Comparison of ENCODE assay signal across 26 cellular contexts in the genomic region with DNA sequence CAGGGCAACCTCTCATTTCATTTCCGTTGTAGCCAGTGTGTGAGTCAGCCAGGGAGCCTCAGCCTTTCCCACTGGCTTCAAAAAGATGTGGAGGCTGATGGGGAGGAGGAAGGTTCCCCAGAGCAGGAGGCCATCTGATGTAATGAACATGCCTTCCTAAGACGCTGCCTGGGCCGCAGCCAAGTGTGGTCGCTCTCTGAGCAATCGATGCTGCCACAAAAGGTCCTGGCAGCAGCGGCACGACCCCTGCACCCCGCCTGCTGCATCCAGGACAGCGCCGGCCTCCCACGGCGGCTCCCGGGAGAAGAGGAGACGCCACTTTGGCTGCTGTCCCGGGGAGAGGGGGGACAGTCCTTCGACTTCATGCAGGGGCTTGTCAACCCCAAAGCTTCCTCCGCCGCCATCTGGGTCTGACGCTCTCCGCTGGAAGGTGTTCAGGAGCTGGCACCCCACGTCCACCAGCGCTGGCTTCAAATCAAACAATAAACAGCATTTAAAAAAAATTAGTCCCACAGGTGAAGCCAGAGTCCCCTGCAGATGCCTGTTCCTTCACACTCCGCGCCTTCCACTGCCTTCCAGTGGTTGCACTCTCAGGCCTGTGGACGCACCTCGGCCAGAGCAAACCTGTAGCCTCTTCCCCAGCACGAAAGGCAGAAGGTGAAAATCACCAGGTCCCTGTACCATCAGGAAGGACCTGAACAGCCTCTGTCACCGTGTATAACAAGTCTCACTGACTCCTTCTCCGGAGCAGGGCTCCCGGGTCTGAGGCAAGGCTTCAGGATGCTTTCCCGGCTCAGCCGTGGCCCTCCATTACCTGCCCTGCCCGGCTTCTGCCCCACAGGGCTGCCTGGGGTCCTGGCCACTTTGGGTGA.
DNase-seq lines count a peak whose midpoint lies in the region; ATAC-seq, FAIRE-seq and TF ChIP-seq lines count a peak whose summit lies in the region.
"Had no signal": no experiment of that assay in that cellular context is flagged by ENCODE, and none has a peak within 500 bp of the region (broad histone marks: within the 10 kb centered on the region; RNA-seq: fewer than 3 reads in every experiment).

No MANE protein-coding gene starts in this region.

- no peak for FAIRE-seq in H1 (lab: Jason Lieb, UNC)

- no peak overlapping the region for H2BK15ac ChIP-seq in H1 (ENCODE audit: low read length)

- H3K4me1 ChIP-seq in H1 (replicated peaks in 1 of 4; ENCODE audit: control insufficient read depth in 3 of 4, insufficient read depth in 4 of 4, low read length in 3 of 4) (no peaks in the 10 kb centered on the region), spleen (no peaks in the 10 kb centered on the region)
- H3K4me1 ChIP-seq: thyroid gland had no signal

- no peak overlapping the region for H2AFZ ChIP-seq in H1 (ENCODE audit: low read length)

- no peak for TF ChIP-seq RAD21 in H1 (IDR thresholded peaks at IDR 0.05 in 1 of 2, conservative IDR thresholded peaks at IDR 0.05 in 1 of 2; ENCODE audit: low read depth in 2 of 2, low read length in 2 of 2)

- no peak overlapping the region for H3K56ac ChIP-seq in H1 (replicated peaks; ENCODE audit: insufficient read length, low read depth, low read length)

- H3K23ac ChIP-seq in H1 (ENCODE audit: insufficient read length): no peak overlapping the region

- H3K9me3 ChIP-seq in H1 (ENCODE audit: insufficient read depth in 2 of 2, low read depth in 1 of 2, low read length in 1 of 2): no peaks in the 10 kb centered on the region
- H3K9me3 ChIP-seq in spleen: peaks cover 0 to 1% (median 0%) of the 10 kb centered on the region in 8 donors
- H3K9me3 ChIP-seq: SK-N-SH, thyroid gland had no signal

- no peak overlapping the region for H3K18ac ChIP-seq in H1 (ENCODE audit: extremely low read depth, low read length)

- TF ChIP-seq POLR2A in NB4 (IDR thresholded peaks at IDR 0.05; ENCODE audit: extremely low read depth, insufficient read length) (no peak), H1 (IDR thresholded peaks at IDR 0.05; ENCODE audit: control extremely low read depth in 1 of 2, low read depth in 2 of 2, low read length in 2 of 2) (no peak), spleen (IDR thresholded peaks at IDR 0.05) (no peak)

- H3K4ac ChIP-seq in H1 (replicated peaks; ENCODE audit: insufficient read length, low read depth, low read length): no peak overlapping the region

- H3K36me3 ChIP-seq in H1 (ENCODE audit: control insufficient read depth in 2 of 4, insufficient read depth in 4 of 4, low read length in 3 of 4): no peaks in the 10 kb centered on the region
- no peaks in the 10 kb centered on the region for H3K36me3 ChIP-seq in spleen
- H3K36me3 ChIP-seq: thyroid gland had no signal

- TF ChIP-seq CTCF in NB4 (IDR thresholded peaks at IDR 0.05; ENCODE audit: low read depth, low read length): no peak
- no peak for TF ChIP-seq CTCF in H1 (IDR thresholded peaks at IDR 0.05; ENCODE audit: control extremely low read depth in 1 of 3, insufficient read depth in 1 of 3, low read depth in 1 of 3, low read length in 3 of 3)
- no peak for TF ChIP-seq CTCF in spleen (IDR thresholded peaks at IDR 0.05 in 8 of 11, conservative IDR thresholded peaks at IDR 0.05 in 3 of 11)

- DNase-seq in DMS 273 (lab: John Stamatoyannopoulos, UW; ENCODE audit: unreplicated experiment) (peak; percentile 33), DMS 273 treated with DMSO at 0.1 percent for 48 hours (lab: John Stamatoyannopoulos, UW) (no peak), NB4 (ENCODE audit: low read depth) (peak; percentile 6), H1 (ENCODE audit: low read depth in 1 of 2, low spot score in 2 of 2) (no peak), spleen (peak; percentile 73), NCI-H2081 (lab: John Stamatoyannopoulos, UW) (no peak), retina (no peak)
- DNase-seq: activated CD4-positive, alpha-beta T cell treated with anti-CD3 and anti-CD28 coated beads for 4 hours; activated naive CD8-positive, alpha-beta T cell treated with anti-CD3 and anti-CD28 coated beads, Interleukin-2, amount 50 U/mL, for 24 hours; cerebellar nuclear complex; DMS79; GOT3; KG1; naive B cell; NCI-H1930; NCI-H345; NCI-H82; occipital lobe; SK-N-SH; stimulated activated CD4-positive, alpha-beta T cell treated with anti-CD3 and anti-CD28 coated beads, Interleukin-12 subunit alpha, Interleukin-12 subunit beta, amount 100 ng/mL, for 4 hours; stimulated activated naive CD8-positive, alpha-beta T cell treated with anti-CD3 and anti-CD28 coated beads, Interleukin-15, Interleukin-2, amounts not matched to agents 100 U/mL and 50 U/mL, for 24 hours; T-helper 17 cell; thyroid gland had no signal

- intact Hi-C loops in spleen (cut with DNase I; ENCODE audit: low total_unique reads): no loop called here

- no peak overlapping the region for H2BK20ac ChIP-seq in H1 (ENCODE audit: low read length)

- H4K5ac ChIP-seq in H1 (ENCODE audit: insufficient read length, low read depth, low read length): no peak overlapping the region

- POLR2A ChIA-PET in H1 (lab: Charles Lee; ENCODE audit: partially characterized antibody): no interaction called here

- H2BK12ac ChIP-seq in H1 (ENCODE audit: low read depth, low read length): no peak overlapping the region

- H3K27me3 ChIP-seq in H1 (replicated peaks in 1 of 4; ENCODE audit: control insufficient read depth in 3 of 4, extremely low read depth in 1 of 4, insufficient read depth in 3 of 4, low read length in 3 of 4) (no peaks in the 10 kb centered on the region; a peak in 2 of 7 replicates), spleen (replicated peaks in 1 of 7) (peaks cover 0 to 31% (median 0%) of the 10 kb centered on the region in 7 donors)
- H3K27me3 ChIP-seq: thyroid gland had no signal

- no peaks in the 10 kb centered on the region for H3K79me1 ChIP-seq in H1 (ENCODE audit: low read depth, low read length)

- H3K27ac ChIP-seq in H1 (ENCODE audit: low read depth, low read length) (no peak overlapping the region), spleen (no peak overlapping the region)
- H3K27ac ChIP-seq: 22Rv1, thyroid gland had no signal

- no peak overlapping the region for H3K14ac ChIP-seq in H1 (ENCODE audit: insufficient read length)

- 92% methylated on average over 27 of the region's 33 CpGs; no CpG with 5 or more reads in 1 of the 2 experiments for WGBS in H1 (ENCODE audit: extremely low coverage in 1 of 2, insufficient coverage in 1 of 2, insufficient read length in 1 of 2, insufficient replicate concordance in 2 of 2, low coverage in 1 of 2, low lambda C conversion rate in 2 of 2, missing lambda C conversion rate in 1 of 2), 2 experiments
- 74 to 89% (median 80%) methylated on average over 25 to 33 of the region's 33 CpGs for WGBS in spleen, 5 donors

- no peak overlapping the region for H3K9ac ChIP-seq in H1 (replicated peaks in 1 of 4; ENCODE audit: extremely low read depth in 1 of 4, low read depth in 3 of 4, low read length in 3 of 4)
- H3K9ac ChIP-seq: SK-N-SH had no signal

- no peak overlapping the region for H4K91ac ChIP-seq in H1 (replicated peaks; ENCODE audit: insufficient read length, low read length)

- no peak overlapping the region for H2BK120ac ChIP-seq in H1 (replicated peaks; ENCODE audit: low read depth, low read length)

- no peaks in the 10 kb centered on the region for H3K23me2 ChIP-seq in H1 (ENCODE audit: low read depth, low read length)

- H4K20me1 ChIP-seq in H1 (replicated peaks in 1 of 2; ENCODE audit: control insufficient read depth in 1 of 2, insufficient read depth in 2 of 2, low read length in 2 of 2): no peaks in the 10 kb centered on the region

- no peaks in the 10 kb centered on the region for H3K79me2 ChIP-seq in H1 (ENCODE audit: control insufficient read depth in 1 of 2, insufficient read depth in 2 of 2, low read length in 2 of 2)

- ATAC-seq in HG03039 (IDR thresholded peaks at IDR 0.05; ENCODE audit: unreplicated experiment): no peak
- ATAC-seq: activated naive CD8-positive, alpha-beta T cell treated with anti-CD3 and anti-CD28 coated beads, Interleukin-2, amount 50 U/mL, for 24 hours; CD8-positive, alpha-beta T cell; stimulated activated naive CD8-positive, alpha-beta T cell treated with anti-CD3 and anti-CD28 coated beads, Interleukin-15, Interleukin-2, amounts not matched to agents 100 U/mL and 50 U/mL, for 24 hours; T-helper 17 cell had no signal

- no peak overlapping the region for H2BK5ac ChIP-seq in H1 (ENCODE audit: low read depth, low read length)

- no peak overlapping the region for H3K4me3 ChIP-seq in NB4 (ENCODE audit: low read depth, low read length)
- no peak overlapping the region for H3K4me3 ChIP-seq in H1 (ENCODE audit: extremely low read depth in 1 of 4, insufficient read depth in 2 of 4, low read depth in 3 of 4, low read length in 4 of 4)
- no peak overlapping the region for H3K4me3 ChIP-seq in spleen
- H3K4me3 ChIP-seq: thyroid gland had no signal

- H3K4me2 ChIP-seq in H1 (ENCODE audit: insufficient read depth in 1 of 2, low read depth in 2 of 2, low read length in 2 of 2): no peak overlapping the region
- H3K4me2 ChIP-seq: SK-N-SH had no signal

- no peak for TF ChIP-seq EP300 in H1 (IDR thresholded peaks at IDR 0.05; ENCODE audit: borderline replicate concordance in 1 of 2, low read depth in 2 of 2, low read length in 2 of 2)

- 0 out of 2 replicates have a peak overlapping the region, but pooled peaks have one; percentile 14 for H4K8ac ChIP-seq in H1 (ENCODE audit: extremely low read depth, insufficient read depth, low read length)

- no peak overlapping the region for H2AK5ac ChIP-seq in H1 (ENCODE audit: low read depth, low read length)

- CTCF ChIA-PET in H1 (lab: Charles Lee; ENCODE audit: partially characterized antibody): no interaction called here

TF ChIP-seq in H1, 55 proteins besides CTCF, POLR2A, EP300 and RAD21:
- TF ChIP-seq CTBP2 (IDR thresholded peaks at IDR 0.05; ENCODE audit: borderline replicate concordance, insufficient read depth, insufficient read length, low read length): no peak
- no peak for TF ChIP-seq SRF (IDR thresholded peaks at IDR 0.05; ENCODE audit: low read depth, low read length)
- no peak for TF ChIP-seq ASH2L (IDR thresholded peaks at IDR 0.05; ENCODE audit: low read length)
- no peak for TF ChIP-seq CEBPB (IDR thresholded peaks at IDR 0.05; ENCODE audit: low read depth, low read length)
- no peak for TF ChIP-seq RNF2 (IDR thresholded peaks at IDR 0.05; ENCODE audit: borderline replicate concordance, low read depth, low read length, missing control alignments, poor library complexity, severe bottlenecking)
- no peak for TF ChIP-seq SP2 (IDR thresholded peaks at IDR 0.05; ENCODE audit: low read length)
- TF ChIP-seq EGR1 (IDR thresholded peaks at IDR 0.05; ENCODE audit: borderline replicate concordance, low read depth, low read length): no peak
- no peak for TF ChIP-seq FOSL1 (IDR thresholded peaks at IDR 0.05; ENCODE audit: insufficient read depth, low read depth, low read length)
- no peak for TF ChIP-seq CBX5 (IDR thresholded peaks at IDR 0.05; ENCODE audit: low read depth, low read length)
- TF ChIP-seq, protein P1, sequence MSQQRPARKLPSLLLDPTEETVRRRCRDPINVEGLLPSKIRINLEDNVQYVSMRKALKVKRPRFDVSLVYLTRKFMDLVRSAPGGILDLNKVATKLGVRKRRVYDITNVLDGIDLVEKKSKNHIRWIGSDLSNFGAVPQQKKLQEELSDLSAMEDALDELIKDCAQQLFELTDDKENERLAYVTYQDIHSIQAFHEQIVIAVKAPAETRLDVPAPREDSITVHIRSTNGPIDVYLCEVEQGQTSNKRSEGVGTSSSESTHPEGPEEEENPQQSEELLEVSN (IDR thresholded peaks at IDR 0.05): no peak

Comparison
In these comparisons a context has a peak if more than half of its experiments do, and no peak if none do; other contexts are left out.
1. DNase-seq: peak in DMS 273 (single experiment), NB4 (single experiment) and spleen (single experiment); none in DMS 273 treated with DMSO at 0.1 percent for 48 hours (single experiment), H1 (0 of 2), NCI-H2081 (0 of 2) and retina (single experiment).